ENCODE assay signal across 11 cellular contexts in the genomic region with DNA sequence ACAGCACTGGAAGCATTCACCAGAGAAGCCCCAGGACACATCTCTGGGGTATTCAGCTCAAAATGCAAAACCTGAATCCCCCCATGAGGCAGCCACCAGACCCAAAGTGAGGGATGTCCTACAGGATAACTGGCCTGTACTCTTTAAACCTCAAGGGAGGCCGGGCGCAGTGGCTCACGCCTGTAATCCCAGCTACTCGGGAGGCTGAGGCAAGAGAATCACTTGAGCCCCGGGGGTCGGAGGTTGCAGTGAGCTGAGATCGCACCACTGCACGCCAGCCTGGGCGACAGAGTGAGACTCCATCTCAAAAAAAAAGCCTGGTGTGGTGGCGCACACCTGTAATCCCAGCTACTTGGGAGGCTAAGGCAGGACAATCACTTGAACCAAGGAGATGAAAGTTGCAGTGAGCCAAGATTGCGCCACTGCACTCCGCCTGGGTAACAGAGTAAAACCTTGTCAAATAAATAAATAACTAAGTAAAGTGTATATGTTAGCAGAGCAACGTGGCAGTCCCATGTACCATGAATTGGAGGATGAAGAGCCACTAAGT. TPM values are rescaled to one million over a fixed set of nuclear protein-coding genes. Genes with fewer than 3 reads are reported as not detected.
DNase-seq lines count a peak whose midpoint lies in the region; TF ChIP-seq lines count a peak whose summit lies in the region.
"Not testable (repeated sequence)": the region's sequence is repeated elsewhere in the genome, so short reads cannot be mapped to it uniquely, and the experiment has no call there.
"Had no signal": no experiment of that assay in that cellular context is flagged by ENCODE, and none has a peak within 500 bp of the region (broad histone marks: within the 10 kb centered on the region; RNA-seq: fewer than 3 reads in every experiment).

No MANE protein-coding gene starts in this region.

- H3K4me1 Mint-ChIP-seq in CD4-positive, alpha-beta memory T cell, result peaks cover 54 to 92% (median 71%) of the 10 kb centered on the region in 4 donors
- H3K4me1 Mint-ChIP-seq in HFFc6 (ENCODE audit: low read depth) (peaks cover 70% of the 10 kb centered on the region), mesothelial cell of epicardium (peaks cover 35% of the 10 kb centered on the region)
- peaks cover 76% of the 10 kb centered on the region for H3K4me1 Mint-ChIP-seq in activated naive CD4-positive, alpha-beta T cell treated with anti-CD3 and anti-CD28 coated beads, Interleukin-2, amount 50 U/mL, for 24 hours

- CTCF ChIA-PET in A673 (lab: Charles Lee), result interaction anchor here (1.0 kb wide), 1 partner anchor 10 kb away, joined by 3 read pairs; no protein-coding TSS in a partner anchor
- CTCF ChIA-PET in CD4-positive, alpha-beta memory T cell (lab: Charles Lee; ENCODE audit: partially characterized antibody), result not testable (repeated sequence)

- not testable (repeated sequence) for H3K9ac ChIP-seq in SK-N-MC (ENCODE audit: insufficient read length)

- H3K4me3 Mint-ChIP-seq in CD4-positive, alpha-beta memory T cell, result peak overlapping the region in 3 of 8 donors; percentile 35 to 61 (median 55)
- not testable (repeated sequence) for H3K4me3 Mint-ChIP-seq in HFFc6; activated naive CD4-positive, alpha-beta T cell treated with anti-CD3 and anti-CD28 coated beads, Interleukin-2, amount 50 U/mL, for 24 hours; mesothelial cell of epicardium

- not testable (repeated sequence) for H3K36me3 ChIP-seq in A673 (ENCODE audit: insufficient read depth, low read length, poor library complexity, severe bottlenecking); CD4-positive, alpha-beta memory T cell (ENCODE audit: insufficient read depth, low read length); SK-N-MC (ENCODE audit: insufficient read depth, low read length)

- H3K36me3 Mint-ChIP-seq in CD4-positive, alpha-beta memory T cell; HFFc6 (ENCODE audit: low read depth); activated naive CD4-positive, alpha-beta T cell treated with anti-CD3 and anti-CD28 coated beads, Interleukin-2, amount 50 U/mL, for 24 hours; mesothelial cell of epicardium: not testable (repeated sequence)

- not testable (repeated sequence) for H3K9me3 Mint-ChIP-seq in CD4-positive, alpha-beta memory T cell; HFFc6; activated naive CD4-positive, alpha-beta T cell treated with anti-CD3 and anti-CD28 coated beads, Interleukin-2, amount 50 U/mL, for 24 hours; mesothelial cell of epicardium

- not testable (repeated sequence) for H3K27me3 ChIP-seq in A673 (replicated peaks; ENCODE audit: insufficient read depth, low read depth, low read length, poor library complexity); CD4-positive, alpha-beta memory T cell (ENCODE audit: insufficient read depth, low read length)

- intact Hi-C loops in A673 (cut with micrococcal nuclease; ENCODE audit: unreplicated experiment); CD4-positive, alpha-beta memory T cell (cut with micrococcal nuclease); posterior vena cava (cut with DNase I): not testable (repeated sequence)

- peak overlapping the region in 6 of 7 donors; percentile 42 to 80 (median 60) for H3K27ac Mint-ChIP-seq in CD4-positive, alpha-beta memory T cell
- H3K27ac Mint-ChIP-seq in HFFc6 (0 out of 2 replicates have a peak overlapping the region, but pooled peaks have one; percentile 54), mesothelial cell of epicardium (peak overlapping the region; percentile 39)
- H3K27ac Mint-ChIP-seq in activated naive CD4-positive, alpha-beta T cell treated with anti-CD3 and anti-CD28 coated beads, Interleukin-2, amount 50 U/mL, for 24 hours, result peak overlapping the region; percentile 70

- not testable (repeated sequence) for H3K9me3 ChIP-seq in A673 (ENCODE audit: low read depth, low read length, poor library complexity, severe bottlenecking); CD4-positive, alpha-beta memory T cell (ENCODE audit: control insufficient read depth in 1 of 2, low read length in 2 of 2); SK-N-MC (ENCODE audit: low read depth, low read length)

- H3K4me1 ChIP-seq in A673 (ENCODE audit: insufficient read depth, low read length, poor library complexity, severe bottlenecking), result peaks cover 52% of the 10 kb centered on the region
- peaks cover 95% of the 10 kb centered on the region for H3K4me1 ChIP-seq in CD4-positive, alpha-beta memory T cell (ENCODE audit: insufficient read depth, low read length)

- BruUV-seq in A673 (replicated peaks; lab: Mats Ljungman, UMichigan), result not testable (repeated sequence)

- POLR2A ChIA-PET in A673 (lab: Charles Lee; ENCODE audit: low non-redundant PET), result not testable (repeated sequence)
- POLR2A ChIA-PET in CD4-positive, alpha-beta memory T cell (lab: Charles Lee; ENCODE audit: partially characterized antibody), result interaction anchor here (1.2 kb wide), 1 partner anchor 10 kb away, joined by 4 read pairs; no protein-coding TSS in a partner anchor

- peak overlapping the region; percentile 33 for H3K27ac ChIP-seq in A673 (ENCODE audit: low read depth, low read length, poor library complexity, severe bottlenecking)
- H3K27ac ChIP-seq in CD4-positive, alpha-beta memory T cell (ENCODE audit: low read depth, low read length), result not testable (repeated sequence)
- peak overlapping the region; percentile 98; the same call in 1 of the 2 replicates for H3K27ac ChIP-seq in SK-N-MC

- not testable (repeated sequence) for DNase-seq in A673 (ENCODE audit: low spot score); CD4-positive, alpha-beta memory T cell; HFFc6; SK-N-MC (ENCODE audit: low read depth, low spot score); mesothelial cell of epicardium (ENCODE audit: low spot score in 2 of 2, unreplicated experiment in 2 of 2)
- DNase-seq in fibroblast of gingiva (ENCODE audit: low read depth) (peak; percentile 24), posterior vena cava (ENCODE audit: low spot score) (peak; percentile 54)

- H3K4me3 ChIP-seq in A673 (ENCODE audit: low read depth, low read length, poor library complexity, severe bottlenecking); CD4-positive, alpha-beta memory T cell (ENCODE audit: low read length in 2 of 2); SK-N-MC: not testable (repeated sequence)

- TF ChIP-seq CTCF in A673 (conservative IDR thresholded peaks at IDR 0.05; ENCODE audit: low read depth, low read length); HFFc6 (IDR thresholded peaks at IDR 0.05); mesothelial cell of epicardium (IDR thresholded peaks at IDR 0.05; ENCODE audit: unreplicated experiment): not testable (repeated sequence)

- H3K27me3 Mint-ChIP-seq in CD4-positive, alpha-beta memory T cell; HFFc6 (ENCODE audit: insufficient read depth); activated naive CD4-positive, alpha-beta T cell treated with anti-CD3 and anti-CD28 coated beads, Interleukin-2, amount 50 U/mL, for 24 hours; mesothelial cell of epicardium (ENCODE audit: low read depth): not testable (repeated sequence)

RNA-seq across cellular contexts. Expression of gene GNB1, which starts 29.1 kb away (rescaled TPM):
- total RNA-seq in A673 (2021) (610 and 611 TPM in 2 replicates), mesothelial cell of epicardium (272 to 289 TPM (median 283 TPM) in 3 replicates), posterior vena cava (100 to 1,000 TPM; 318 to 379 TPM)
- 100 to 1,000 TPM; 257 to 276 TPM for total RNA-seq in CD4-positive, alpha-beta memory T cell
- polyA plus RNA-seq in CD4-positive, alpha-beta memory T cell, result 100 to 1,000 TPM in 1 of 2 donors, 10 to 100 TPM in 1; 70.9 to 137 TPM
- total RNA-seq in HFFc6 (2021; fragmentation: NEBNext Ultra II Directional; extraction: Animal tissue kit (Norgen Biotek cat#: 25700)), result 100 to 1,000 TPM; 502 to 618 (median 574) TPM

RNA-seq across cellular contexts. Expression of gene CALML6, which starts 53.2 kb away (rescaled TPM):
- total RNA-seq in A673 (2021), result 0.28 TPM in 1 of 2 replicates, not detected in the other
- under 1 TPM; 0.44 to 0.78 TPM for total RNA-seq in CD4-positive, alpha-beta memory T cell
- polyA plus RNA-seq in CD4-positive, alpha-beta memory T cell, result not detected
- total RNA-seq in HFFc6 (2021; fragmentation: NEBNext Ultra II Directional; extraction: Animal tissue kit (Norgen Biotek cat#: 25700)), result under 1 TPM in 5 of 6 experiments, not detected in 1; 0.11 to 0.95 (median 0.48) TPM
- 1.6 to 2.7 TPM (median 1.9 TPM) in 3 replicates for total RNA-seq in mesothelial cell of epicardium
- under 1 TPM in 1 of 2 donors, not detected in 1; 0.37 TPM for total RNA-seq in posterior vena cava
- total RNA-seq: G401, HT-29, M059J had no signal

RNA-seq across cellular contexts. Expression of gene TMEM52, which starts 57.2 kb away (rescaled TPM):
- total RNA-seq in A673 (2021) (4.1 and 10.3 TPM in 2 replicates), mesothelial cell of epicardium (2.1 to 2.8 TPM (median 2.5 TPM) in 3 replicates), posterior vena cava (not detected)
- total RNA-seq in CD4-positive, alpha-beta memory T cell, result under 1 TPM in 1 of 2 experiments, not detected in 1; 0.55 TPM
- not detected for polyA plus RNA-seq in CD4-positive, alpha-beta memory T cell
- total RNA-seq in HFFc6 (2021; fragmentation: NEBNext Ultra II Directional; extraction: Animal tissue kit (Norgen Biotek cat#: 25700)), result under 1 TPM in 3 of 6 experiments, not detected in 3; 0.21 to 0.38 (median 0.25) TPM
- total RNA-seq: M059J had no signal
